Comparison of ENCODE assay signal across 8 cellular contexts in genomic region chr2:197294260-197294659, GRCh38. TPM values are rescaled to one million over a fixed set of nuclear protein-coding genes. Genes with fewer than 3 reads are reported as not detected.
A peak's percentile ranks its signal among the peaks of the same experiment; 100 is the strongest.
DNase-seq lines count a peak whose midpoint lies in the region; ATAC-seq, FAIRE-seq and TF ChIP-seq lines count a peak whose summit lies in the region.

No MANE protein-coding gene starts in this region.

- POLR2A ChIA-PET in naive thymus-derived CD4-positive, alpha-beta T cell (lab: Charles Lee), result interaction anchor here (0.8 to 9.2 kb wide), 21 partner anchors 9 to 157 kb away, joined by 3 to 158 read pairs (median 3); partner anchors contain the start of genes ANKRD44 and SF3B1

- peak; percentile 29 for ATAC-seq in GM18858 (IDR thresholded peaks at IDR 0.05; ENCODE audit: unreplicated experiment)
- peak; percentile 43 for ATAC-seq in HG02610 (IDR thresholded peaks at IDR 0.05; ENCODE audit: unreplicated experiment)
- ATAC-seq in naive thymus-derived CD4-positive, alpha-beta T cell, result peak; percentile 54

- peaks cover 7% of the 10 kb centered on the region for H3K9me3 Mint-ChIP-seq in T-helper 1 cell treated with Interleukin-12 subunit alpha and Interleukin-12 subunit beta and Interleukin-4 antibody, amounts not matched to agents 30 μg/mL and 1 μg/mL, for 36 hours
- peaks cover 0 to 17% (median 2%) of the 10 kb centered on the region in 11 donors for H3K9me3 Mint-ChIP-seq in naive thymus-derived CD4-positive, alpha-beta T cell

- H3K36me3 ChIP-seq in naive thymus-derived CD4-positive, alpha-beta T cell (ENCODE audit: control insufficient read depth in 2 of 3, insufficient read depth in 3 of 3, low read length in 3 of 3), result no peaks in the 10 kb centered on the region
- no peaks in the 10 kb centered on the region for H3K36me3 ChIP-seq in tibial artery
- H3K36me3 ChIP-seq in kidney (ENCODE audit: control insufficient read depth in 1 of 2, insufficient read depth in 2 of 2, low read length in 2 of 2), result no peaks in the 10 kb centered on the region

- CTCF ChIA-PET in naive thymus-derived CD4-positive, alpha-beta T cell (lab: Charles Lee), result interaction anchor here (0.5 kb wide), 1 partner anchor 20 kb away, joined by 3 read pairs; no protein-coding TSS in a partner anchor

- H3K27me3 Mint-ChIP-seq in T-helper 1 cell treated with Interleukin-12 subunit alpha and Interleukin-12 subunit beta and Interleukin-4 antibody, amounts not matched to agents 30 μg/mL and 1 μg/mL, for 36 hours (ENCODE audit: low read depth), result no peaks in the 10 kb centered on the region
- H3K27me3 Mint-ChIP-seq in naive thymus-derived CD4-positive, alpha-beta T cell, result no peaks in the 10 kb centered on the region

- intact Hi-C loops in naive thymus-derived CD4-positive, alpha-beta T cell (cut with micrococcal nuclease), result loop anchor here in 1 of 2 donors (1.0 kb wide), 2 partner anchors 39 to 95 kb away; no protein-coding TSS in a partner anchor
- intact Hi-C loops in tibial artery (cut with DNase I; ENCODE audit: low total_unique reads) (no loop called here), kidney (cut with DNase I) (no loop called here)

- H3K27ac ChIP-seq in naive thymus-derived CD4-positive, alpha-beta T cell (ENCODE audit: low read depth, low read length), result peak overlapping the region; percentile 69
- H3K27ac ChIP-seq in tibial artery (no peak overlapping the region), kidney (ENCODE audit: low read depth in 2 of 2, low read length in 2 of 2) (no peak overlapping the region)

- peak overlapping the region; percentile 23 for H3K4me3 ChIP-seq in naive thymus-derived CD4-positive, alpha-beta T cell (ENCODE audit: low read length)
- H3K4me3 ChIP-seq in tibial artery, result no peak overlapping the region
- no peak overlapping the region for H3K4me3 ChIP-seq in kidney (ENCODE audit: low read length in 2 of 2)

- TF ChIP-seq CTCF in tibial artery (IDR thresholded peaks at IDR 0.05) (no peak), kidney (IDR thresholded peaks at IDR 0.05; ENCODE audit: borderline replicate concordance, extremely low read depth, insufficient read depth) (no peak)

- peak overlapping the region; percentile 92 for H3K27ac Mint-ChIP-seq in T-helper 1 cell treated with Interleukin-12 subunit alpha and Interleukin-12 subunit beta and Interleukin-4 antibody, amounts not matched to agents 30 μg/mL and 1 μg/mL, for 36 hours
- H3K27ac Mint-ChIP-seq in naive thymus-derived CD4-positive, alpha-beta T cell, result peak overlapping the region; percentile 87 to 99 (median 95)

- no peak for FAIRE-seq in kidney (lab: Jason Lieb, UNC)

- no peaks in the 10 kb centered on the region for H3K9me3 ChIP-seq in naive thymus-derived CD4-positive, alpha-beta T cell (ENCODE audit: control insufficient read depth in 2 of 3, low read length in 3 of 3)
- no peaks in the 10 kb centered on the region for H3K9me3 ChIP-seq in tibial artery
- H3K9me3 ChIP-seq in kidney (ENCODE audit: control insufficient read depth in 1 of 2, low read length in 2 of 2), result no peaks in the 10 kb centered on the region

- H3K27me3 ChIP-seq in naive thymus-derived CD4-positive, alpha-beta T cell (ENCODE audit: control insufficient read depth in 2 of 2, insufficient read depth in 2 of 2, low read length in 2 of 2), result no peaks in the 10 kb centered on the region
- no peaks in the 10 kb centered on the region for H3K27me3 ChIP-seq in tibial artery

- peaks cover 56% of the 10 kb centered on the region for H3K36me3 Mint-ChIP-seq in T-helper 1 cell treated with Interleukin-12 subunit alpha and Interleukin-12 subunit beta and Interleukin-4 antibody, amounts not matched to agents 30 μg/mL and 1 μg/mL, for 36 hours (ENCODE audit: low read depth)
- peaks cover under 1 to 52% (median 37%) of the 10 kb centered on the region in 5 donors for H3K36me3 Mint-ChIP-seq in naive thymus-derived CD4-positive, alpha-beta T cell

- H3K4me1 Mint-ChIP-seq in T-helper 1 cell treated with Interleukin-12 subunit alpha and Interleukin-12 subunit beta and Interleukin-4 antibody, amounts not matched to agents 30 μg/mL and 1 μg/mL, for 36 hours (ENCODE audit: low read depth), result peaks cover 84% of the 10 kb centered on the region
- H3K4me1 Mint-ChIP-seq in naive thymus-derived CD4-positive, alpha-beta T cell, result peaks cover 74 to 96% (median 92%) of the 10 kb centered on the region in 7 donors

- peak overlapping the region; percentile 78 for H3K4me3 Mint-ChIP-seq in T-helper 1 cell treated with Interleukin-12 subunit alpha and Interleukin-12 subunit beta and Interleukin-4 antibody, amounts not matched to agents 30 μg/mL and 1 μg/mL, for 36 hours
- peak overlapping the region; percentile 74 to 97 (median 84) for H3K4me3 Mint-ChIP-seq in naive thymus-derived CD4-positive, alpha-beta T cell

- no peak overlapping the region for H3K9ac ChIP-seq in kidney (ENCODE audit: low read length in 2 of 2)

- peak in 4 of 9 donors; percentile 31 to 55 (median 42) for DNase-seq in naive thymus-derived CD4-positive, alpha-beta T cell
- no peak for DNase-seq in NCI-H2029 (lab: John Stamatoyannopoulos, UW)
- no peak for DNase-seq in tibial artery
- DNase-seq in kidney, result no peak
- no peak for DNase-seq in NCI-H2081 treated with DMSO at 0.1 percent for 48 hours (lab: John Stamatoyannopoulos, UW)

- peaks cover 88 to 93% of the 10 kb centered on the region in 2 donors for H3K4me1 ChIP-seq in naive thymus-derived CD4-positive, alpha-beta T cell (ENCODE audit: control insufficient read depth in 2 of 2, insufficient read depth in 2 of 2, low read length in 2 of 2)
- peaks cover 0 to 28% (median 8%) of the 10 kb centered on the region in 4 donors for H3K4me1 ChIP-seq in tibial artery
- no peaks in the 10 kb centered on the region for H3K4me1 ChIP-seq in kidney (ENCODE audit: control insufficient read depth in 1 of 2, insufficient read depth in 1 of 2, low read depth in 1 of 2, low read length in 2 of 2)

RNA-seq across cellular contexts. Expression of gene ANKRD44, which starts 16.3 kb away (rescaled TPM):
- 100 to 1,000 TPM; 234 to 296 (median 291) TPM for total RNA-seq in naive thymus-derived CD4-positive, alpha-beta T cell
- 10 to 100 TPM; 88.6 to 95.4 TPM for polyA plus RNA-seq in naive thymus-derived CD4-positive, alpha-beta T cell
- 39.2 TPM for total RNA-seq in kidney
- 2.2 TPM for polyA plus RNA-seq in kidney (ENCODE audit: insufficient read depth, low read depth, low replicate concordance)
